In the genomic region with DNA sequence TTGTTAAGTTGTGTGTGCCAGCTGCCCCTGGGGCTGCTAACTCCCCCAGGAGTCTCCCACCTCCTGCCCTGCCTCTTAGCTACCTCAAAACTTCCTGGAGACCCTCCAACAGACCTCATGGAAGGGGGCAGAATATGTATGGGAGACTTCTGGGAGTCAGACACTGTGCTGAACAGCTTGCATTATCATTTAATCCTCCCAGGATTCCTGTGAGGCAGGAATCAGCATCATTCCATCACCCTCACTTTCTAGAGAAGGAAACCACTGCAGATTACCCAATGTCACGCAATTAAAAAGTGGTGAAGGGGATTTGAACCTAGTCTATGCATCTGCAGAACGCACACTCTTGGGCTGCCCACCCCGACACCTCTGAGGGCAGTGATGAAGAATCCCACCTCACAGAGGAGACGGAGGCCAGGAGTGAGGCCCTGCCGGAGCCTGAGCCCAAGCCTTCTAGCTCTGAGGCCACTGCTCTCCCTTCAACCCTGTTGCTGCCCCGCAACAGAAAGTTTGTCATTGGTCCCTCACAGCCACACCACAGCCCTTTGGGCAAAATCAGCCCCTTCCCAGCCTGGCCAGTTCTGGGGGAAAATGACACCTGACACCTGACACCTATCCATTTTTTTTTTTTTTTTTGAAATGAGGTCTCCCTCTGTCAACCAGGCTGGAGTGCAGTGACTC, we compare ENCODE assay signal across 2 cellular contexts.
TF ChIP-seq lines count a peak whose summit lies in the region.

No MANE protein-coding gene starts in this region.

TF ChIP-seq in SK-N-SH, 30 proteins besides CTCF, POLR2A, EP300 and RAD21 (continued from another document):
- TF ChIP-seq TCF12 (IDR thresholded peaks at IDR 0.05) (no peak), YY1 (IDR thresholded peaks at IDR 0.05; ENCODE audit: low read depth) (no peak), GATA2 (CRISPR knock-in tag; IDR thresholded peaks at IDR 0.05) (no peak)

TF ChIP-seq in SK-N-SH treated with all-trans-retinoic acid at 6 μM for 48 hours, 23 proteins besides CTCF, POLR2A, EP300 and RAD21 (continued from another document):
- TF ChIP-seq, protein P1, sequence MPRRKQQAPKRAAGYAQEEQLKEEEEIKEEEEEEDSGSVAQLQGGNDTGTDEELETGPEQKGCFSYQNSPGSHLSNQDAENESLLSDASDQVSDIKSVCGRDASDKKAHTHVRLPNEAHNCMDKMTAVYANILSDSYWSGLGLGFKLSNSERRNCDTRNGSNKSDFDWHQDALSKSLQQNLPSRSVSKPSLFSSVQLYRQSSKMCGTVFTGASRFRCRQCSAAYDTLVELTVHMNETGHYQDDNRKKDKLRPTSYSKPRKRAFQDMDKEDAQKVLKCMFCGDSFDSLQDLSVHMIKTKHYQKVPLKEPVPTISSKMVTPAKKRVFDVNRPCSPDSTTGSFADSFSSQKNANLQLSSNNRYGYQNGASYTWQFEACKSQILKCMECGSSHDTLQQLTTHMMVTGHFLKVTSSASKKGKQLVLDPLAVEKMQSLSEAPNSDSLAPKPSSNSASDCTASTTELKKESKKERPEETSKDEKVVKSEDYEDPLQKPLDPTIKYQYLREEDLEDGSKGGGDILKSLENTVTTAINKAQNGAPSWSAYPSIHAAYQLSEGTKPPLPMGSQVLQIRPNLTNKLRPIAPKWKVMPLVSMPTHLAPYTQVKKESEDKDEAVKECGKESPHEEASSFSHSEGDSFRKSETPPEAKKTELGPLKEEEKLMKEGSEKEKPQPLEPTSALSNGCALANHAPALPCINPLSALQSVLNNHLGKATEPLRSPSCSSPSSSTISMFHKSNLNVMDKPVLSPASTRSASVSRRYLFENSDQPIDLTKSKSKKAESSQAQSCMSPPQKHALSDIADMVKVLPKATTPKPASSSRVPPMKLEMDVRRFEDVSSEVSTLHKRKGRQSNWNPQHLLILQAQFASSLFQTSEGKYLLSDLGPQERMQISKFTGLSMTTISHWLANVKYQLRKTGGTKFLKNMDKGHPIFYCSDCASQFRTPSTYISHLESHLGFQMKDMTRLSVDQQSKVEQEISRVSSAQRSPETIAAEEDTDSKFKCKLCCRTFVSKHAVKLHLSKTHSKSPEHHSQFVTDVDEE (CRISPR knock-in tag; IDR thresholded peaks at IDR 0.05), result no peak
- no peak for TF ChIP-seq SNAI2 (CRISPR knock-in tag; IDR thresholded peaks at IDR 0.05)
- TF ChIP-seq TCF4 (CRISPR knock-in tag; IDR thresholded peaks at IDR 0.05; ENCODE audit: borderline replicate concordance), result no peak
- TF ChIP-seq PATZ1 (CRISPR knock-in tag; IDR thresholded peaks at IDR 0.05; ENCODE audit: borderline replicate concordance), result no peak
- no peak for TF ChIP-seq ZNF565 (CRISPR knock-in tag; conservative IDR thresholded peaks at IDR 0.05; ENCODE audit: low read depth)
- TF ChIP-seq, protein P2, sequence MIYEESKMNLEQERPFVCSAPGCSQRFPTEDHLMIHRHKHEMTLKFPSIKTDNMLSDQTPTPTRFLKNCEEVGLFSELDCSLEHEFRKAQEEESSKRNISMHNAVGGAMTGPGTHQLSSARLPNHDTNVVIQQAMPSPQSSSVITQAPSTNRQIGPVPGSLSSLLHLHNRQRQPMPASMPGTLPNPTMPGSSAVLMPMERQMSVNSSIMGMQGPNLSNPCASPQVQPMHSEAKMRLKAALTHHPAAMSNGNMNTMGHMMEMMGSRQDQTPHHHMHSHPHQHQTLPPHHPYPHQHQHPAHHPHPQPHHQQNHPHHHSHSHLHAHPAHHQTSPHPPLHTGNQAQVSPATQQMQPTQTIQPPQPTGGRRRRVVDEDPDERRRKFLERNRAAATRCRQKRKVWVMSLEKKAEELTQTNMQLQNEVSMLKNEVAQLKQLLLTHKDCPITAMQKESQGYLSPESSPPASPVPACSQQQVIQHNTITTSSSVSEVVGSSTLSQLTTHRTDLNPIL (CRISPR knock-in tag; IDR thresholded peaks at IDR 0.05; ENCODE audit: low read depth), result no peak
- TF ChIP-seq GLIS3 (CRISPR knock-in tag; IDR thresholded peaks at IDR 0.05), result no peak
- no peak for TF ChIP-seq ZNF8 (CRISPR knock-in tag; IDR thresholded peaks at IDR 0.05)
- no peak for TF ChIP-seq OSR1 (CRISPR knock-in tag; IDR thresholded peaks at IDR 0.05)
- no peak for TF ChIP-seq ZFP30 (CRISPR knock-in tag; IDR thresholded peaks at IDR 0.05)
- TF ChIP-seq PPARA (CRISPR knock-in tag; IDR thresholded peaks at IDR 0.05; ENCODE audit: borderline replicate concordance), result no peak
